13 cellular contexts compared by ENCODE assay signal in genomic region chr17:73341350-73342056, GRCh38. TPM values are rescaled to one million over a fixed set of nuclear protein-coding genes. Genes with fewer than 3 reads are reported as not detected.
DNase-seq lines count a peak whose midpoint lies in the region; ATAC-seq and TF ChIP-seq lines count a peak whose summit lies in the region.
"Had no signal": no experiment of that assay in that cellular context is flagged by ENCODE, and none has a peak within 500 bp of the region (broad histone marks: within the 10 kb centered on the region; RNA-seq: fewer than 3 reads in every experiment).

No MANE protein-coding gene starts in this region.

- H3K36me3 ChIP-seq in GM23248 (ENCODE audit: low read depth): no peaks in the 10 kb centered on the region
- H3K36me3 ChIP-seq in SJSA1: no peaks in the 10 kb centered on the region
- H3K36me3 ChIP-seq in right atrium auricular region: no peaks in the 10 kb centered on the region
- H3K36me3 ChIP-seq in gastrocnemius medialis: no peaks in the 10 kb centered on the region
- H3K36me3 ChIP-seq: heart left ventricle had no signal

- H3K27me3 ChIP-seq in GM23248 (replicated peaks; ENCODE audit: insufficient read depth) (no peaks in the 10 kb centered on the region), SJSA1 (replicated peaks) (no peaks in the 10 kb centered on the region), right atrium auricular region (no peaks in the 10 kb centered on the region), gastrocnemius medialis (peaks cover 0 to 9% (median 0%) of the 10 kb centered on the region in 3 donors)
- H3K27me3 ChIP-seq: heart left ventricle had no signal

- no peak overlapping the region for H3K4me2 ChIP-seq in GM23248 (ENCODE audit: unreplicated experiment)

- peak overlapping the region; percentile 46; the same call in 1 of the 2 replicates for H3K9ac ChIP-seq in GM23248

- ATAC-seq in gastrocnemius medialis: peak in 1 of 2 donors; percentile 12
- ATAC-seq in GM21367 (IDR thresholded peaks at IDR 0.05; ENCODE audit: unreplicated experiment): no peak
- ATAC-seq in stimulated activated naive CD8-positive, alpha-beta T cell treated with anti-CD3 and anti-CD28 coated beads, Interleukin-15, amount 100 ng/mL, for 72 hours: no peak

- intact Hi-C loops in gastrocnemius medialis (cut with DNase I; ENCODE audit: low total_unique reads): no loop called here

- no peak for DNase-seq in GM23248
- no peak for DNase-seq in SJSA1 (ENCODE audit: low read depth in 1 of 2, low spot score in 2 of 2)
- DNase-seq in right atrium auricular region (ENCODE audit: low spot score): no peak
- no peak for DNase-seq in gastrocnemius medialis
- no peak for DNase-seq in NOMO-1 treated with DMSO at 0.1 percent for 48 hours (lab: John Stamatoyannopoulos, UW; ENCODE audit: unreplicated experiment)
- no peak for DNase-seq in NCI-H526 (lab: John Stamatoyannopoulos, UW)
- DNase-seq in stimulated activated naive CD8-positive, alpha-beta T cell treated with anti-CD3 and anti-CD28 coated beads, Interleukin-15, amount 100 ng/mL, for 72 hours: no peak
- DNase-seq: activated CD8-positive, alpha-beta memory T cell treated with anti-CD3 and anti-CD28 coated beads for 24 hours; CD4-positive, alpha-beta T cell; NCI-H187 had no signal

- H3K27me3 Mint-ChIP-seq in stimulated activated naive CD8-positive, alpha-beta T cell treated with anti-CD3 and anti-CD28 coated beads, Interleukin-15, amount 100 ng/mL, for 72 hours: no peaks in the 10 kb centered on the region
- H3K27me3 Mint-ChIP-seq: CD4-positive, alpha-beta T cell had no signal

- no peak for TF ChIP-seq POLR2A in gastrocnemius medialis (IDR thresholded peaks at IDR 0.05)

- H3K27ac ChIP-seq in GM23248 (peak overlapping the region; percentile 87), SJSA1 (peak overlapping the region; percentile 92), right atrium auricular region (peak overlapping the region; percentile 62 to 70), gastrocnemius medialis (peak overlapping the region; percentile 19 to 66 (median 52))
- H3K27ac ChIP-seq: SK-N-MC had no signal

- no peak overlapping the region for H3K4me3 ChIP-seq in GM23248
- no peak overlapping the region for H3K4me3 ChIP-seq in SJSA1
- H3K4me3 ChIP-seq in right atrium auricular region: no peak overlapping the region
- H3K4me3 ChIP-seq in gastrocnemius medialis: no peak overlapping the region
- H3K4me3 ChIP-seq: heart left ventricle, SK-N-MC had no signal

- peaks cover 44% of the 10 kb centered on the region for H3K4me1 ChIP-seq in GM23248 (ENCODE audit: insufficient read depth)
- peaks cover 78% of the 10 kb centered on the region for H3K4me1 ChIP-seq in SJSA1 (replicated peaks)
- H3K4me1 ChIP-seq in right atrium auricular region: peaks cover 0 to 32% of the 10 kb centered on the region in 2 donors
- H3K4me1 ChIP-seq in gastrocnemius medialis: peaks cover 12 to 18% of the 10 kb centered on the region in 2 donors

- H3K9me3 Mint-ChIP-seq in stimulated activated naive CD8-positive, alpha-beta T cell treated with anti-CD3 and anti-CD28 coated beads, Interleukin-15, amount 100 ng/mL, for 72 hours: no peaks in the 10 kb centered on the region
- H3K9me3 Mint-ChIP-seq: CD4-positive, alpha-beta T cell had no signal

- H4K20me1 ChIP-seq in GM23248 (ENCODE audit: insufficient read depth): no peaks in the 10 kb centered on the region

- H3K79me2 ChIP-seq in GM23248 (ENCODE audit: insufficient read depth): no peaks in the 10 kb centered on the region

- peak overlapping the region; percentile 13 for H2AFZ ChIP-seq in GM23248

- H3K4me1 Mint-ChIP-seq in stimulated activated naive CD8-positive, alpha-beta T cell treated with anti-CD3 and anti-CD28 coated beads, Interleukin-15, amount 100 ng/mL, for 72 hours: no peaks in the 10 kb centered on the region

- H3K9me3 ChIP-seq in GM23248 (ENCODE audit: low read depth): no peaks in the 10 kb centered on the region
- H3K9me3 ChIP-seq in SJSA1 (replicated peaks): no peaks in the 10 kb centered on the region
- no peaks in the 10 kb centered on the region for H3K9me3 ChIP-seq in right atrium auricular region
- no peaks in the 10 kb centered on the region for H3K9me3 ChIP-seq in gastrocnemius medialis
- H3K9me3 ChIP-seq: heart left ventricle had no signal

- in situ Hi-C loops in GM23248 (cut with MboI) (no loop called here), gastrocnemius medialis (cut with MboI; ENCODE audit: low sequenced_read_pairs in 4 of 4) (no loop called here)

- no peak overlapping the region for H3K4me3 Mint-ChIP-seq in stimulated activated naive CD8-positive, alpha-beta T cell treated with anti-CD3 and anti-CD28 coated beads, Interleukin-15, amount 100 ng/mL, for 72 hours
- H3K4me3 Mint-ChIP-seq: CD4-positive, alpha-beta T cell had no signal

- H3F3A ChIP-seq in GM23248 (ENCODE audit: insufficient read depth): peaks cover 18% of the 10 kb centered on the region

- H3K27ac Mint-ChIP-seq in stimulated activated naive CD8-positive, alpha-beta T cell treated with anti-CD3 and anti-CD28 coated beads, Interleukin-15, amount 100 ng/mL, for 72 hours: no peak overlapping the region
- H3K27ac Mint-ChIP-seq: CD4-positive, alpha-beta T cell had no signal

- WGBS in GM23248 (ENCODE audit: low coverage in 1 of 2, low lambda C conversion rate in 2 of 2, missing lambda C conversion rate in 2 of 2), 2 experiments: 42% methylated on average over 15 of the region's 15 CpGs

- TF ChIP-seq CTCF in right atrium auricular region (IDR thresholded peaks at IDR 0.05): no peak
- TF ChIP-seq CTCF in gastrocnemius medialis (IDR thresholded peaks at IDR 0.05 in 4 of 5, conservative IDR thresholded peaks at IDR 0.05 in 1 of 5): no peak

- H3K9me2 ChIP-seq in GM23248 (ENCODE audit: insufficient read depth): no peaks in the 10 kb centered on the region

RNA-seq across cellular contexts. Expression of gene CDC42EP4, which starts 29.7 kb away (rescaled TPM):
- total RNA-seq in GM23248 (2014; rRNA removed; shearing (Covaris generic)): 30.6 and 34.6 TPM in 2 replicates
- polyA plus RNA-seq in GM23248 (2016; fragmentation: Nextera tagmentation; extraction: Ambion mirVana): 31.2 and 35.4 TPM in 2 replicates
- 55.2 and 76.1 TPM in 2 replicates for total RNA-seq in SJSA1 (2014; rRNA removed; shearing (Covaris generic))
- total RNA-seq in right atrium auricular region (10 to 100 TPM; 35.4 to 56.0 TPM), gastrocnemius medialis (10 to 100 TPM; 35.8 to 57.0 (median 47.1) TPM)
